ENCODE assay signal across 30 cellular contexts in the genomic region with DNA sequence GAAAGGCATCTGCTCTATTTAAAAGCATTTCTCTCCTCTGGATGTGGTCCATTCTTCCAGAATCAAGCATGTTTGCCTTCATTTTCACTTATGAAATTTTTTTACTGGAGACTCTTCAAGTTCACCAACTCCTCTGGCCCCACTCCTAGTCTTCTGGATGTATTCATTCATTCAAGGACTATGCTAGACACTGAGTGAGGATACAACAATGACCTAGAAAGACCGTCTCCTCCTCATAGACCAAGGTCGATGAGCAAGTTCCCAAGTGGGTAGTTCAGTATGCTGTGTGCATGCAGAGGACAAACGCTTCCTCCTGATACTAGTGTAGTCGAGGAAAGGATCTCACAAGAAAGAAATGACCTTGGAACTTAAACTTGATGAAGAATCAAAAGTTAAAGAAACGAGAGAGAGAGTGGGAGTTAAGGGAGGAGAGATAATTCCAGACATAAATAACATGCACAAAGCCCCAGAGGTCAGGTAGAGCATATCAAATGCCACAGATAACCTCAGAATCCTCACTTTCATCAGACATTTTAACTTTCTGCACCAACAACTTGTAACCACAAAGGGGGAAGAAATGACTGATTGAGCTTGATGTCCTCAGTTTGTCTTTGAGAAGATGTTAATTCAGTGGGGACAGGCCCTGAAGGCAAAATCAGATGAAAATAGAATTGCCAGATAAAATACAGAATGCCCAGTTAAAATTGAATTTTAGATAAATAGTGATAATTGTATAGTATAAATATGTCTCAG.
DNase-seq lines count a peak whose midpoint lies in the region; ATAC-seq, FAIRE-seq and TF ChIP-seq lines count a peak whose summit lies in the region.
"Had no signal": no experiment of that assay in that cellular context is flagged by ENCODE, and none has a peak within 500 bp of the region (broad histone marks: within the 10 kb centered on the region; RNA-seq: fewer than 3 reads in every experiment).

No MANE protein-coding gene starts in this region.

- H3K9me1 ChIP-seq in K562 (ENCODE audit: control insufficient read depth, insufficient read depth, low read length): no peaks in the 10 kb centered on the region

- FAIRE-seq in K562 (lab: Jason Lieb, UNC): no peak
- FAIRE-seq: colon, frontal cortex, TTC549 had no signal

- H3K36me3 Mint-ChIP-seq in activated naive CD4-positive, alpha-beta T cell treated with anti-CD3 and anti-CD28 coated beads, Interleukin-2, amount 10 ng/mL, durations not matched to agents 7 days and 5 days: no peaks in the 10 kb centered on the region
- H3K36me3 Mint-ChIP-seq: mesothelial cell of epicardium; natural killer cell treated with Interleukin-12 subunit alpha and Interleukin-12 subunit beta and Interleukin-15 and Interleukin-18, amount 100 ng/mL, for 72 hours; T-cell had no signal

- H3K4me1 Mint-ChIP-seq in activated naive CD4-positive, alpha-beta T cell treated with anti-CD3 and anti-CD28 coated beads, Interleukin-2, amount 10 ng/mL, durations not matched to agents 7 days and 5 days: no peaks in the 10 kb centered on the region
- H3K4me1 Mint-ChIP-seq: T-cell had no signal

- CTCF ChIA-PET in K562 (lab: Yijun Ruan, JAX; ENCODE audit: low intra/inter-chr PET ratio): no interaction called here
- CTCF ChIA-PET in activated naive CD4-positive, alpha-beta T cell treated with anti-CD3 and anti-CD28 coated beads, Interleukin-2, amount 10 ng/mL, durations not matched to agents 7 days and 5 days (lab: Charles Lee): no interaction called here

- H3K4me3 ChIP-seq in K562: no peak overlapping the region
- H3K4me3 ChIP-seq in rectal smooth muscle tissue (ENCODE audit: low read length): no peak overlapping the region
- H3K4me3 ChIP-seq: breast epithelium, HAP-1, hepatocyte, Peyer's patch, right lobe of liver, SJSA1 had no signal

- H3K27ac ChIP-seq in K562 (ENCODE audit: extremely low read depth, low read depth, low read length): no peak overlapping the region
- peak overlapping the region; percentile 60 for H3K27ac ChIP-seq in rectal smooth muscle tissue (ENCODE audit: low read depth, low read length)
- H3K27ac ChIP-seq: breast epithelium, C4-2B, hepatocyte, right lobe of liver, SJSA1 had no signal

- no TSS peak for BruUV-seq in K562 (replicated peaks; lab: Mats Ljungman, UMichigan)

- no peak overlapping the region for H3K9ac ChIP-seq in K562 (ENCODE audit: insufficient read depth in 1 of 2, low read depth in 2 of 2, low read length in 2 of 2)
- no peak overlapping the region for H3K9ac ChIP-seq in rectal smooth muscle tissue (ENCODE audit: low read length)

- ATAC-seq in Right ventricle myocardium superior (ENCODE audit: poor library complexity) (peak; percentile 8), Right ventricle myocardium inferior (no peak), K562 (no peak), HG03565 (IDR thresholded peaks at IDR 0.05; ENCODE audit: unreplicated experiment) (no peak), GM19023 (IDR thresholded peaks at IDR 0.05; ENCODE audit: unreplicated experiment) (no peak)
- ATAC-seq: left lobe of liver; natural killer cell treated with Interleukin-12 subunit alpha and Interleukin-12 subunit beta and Interleukin-15 and Interleukin-18, amount 100 ng/mL, for 72 hours; right lobe of liver; T-cell had no signal

- H3K27ac Mint-ChIP-seq in activated naive CD4-positive, alpha-beta T cell treated with anti-CD3 and anti-CD28 coated beads, Interleukin-2, amount 10 ng/mL, durations not matched to agents 7 days and 5 days: no peak overlapping the region
- H3K27ac Mint-ChIP-seq: mesothelial cell of epicardium; natural killer cell treated with Interleukin-12 subunit alpha and Interleukin-12 subunit beta and Interleukin-15 and Interleukin-18, amount 100 ng/mL, for 72 hours; T-cell had no signal

- 0 out of 2 replicates have a peak overlapping the region, but pooled peaks have one; percentile 52 for H2AFZ ChIP-seq in K562 (ENCODE audit: low read depth, low read length)
- H2AFZ ChIP-seq: hepatocyte had no signal

- peak overlapping the region; percentile 19; the same call in 1 of the 2 replicates for H3K4me2 ChIP-seq in K562 (ENCODE audit: insufficient read depth, low read length)
- H3K4me2 ChIP-seq: hepatocyte had no signal

- H3K27me3 Mint-ChIP-seq in activated naive CD4-positive, alpha-beta T cell treated with anti-CD3 and anti-CD28 coated beads, Interleukin-2, amount 10 ng/mL, durations not matched to agents 7 days and 5 days: peaks cover 13% of the 10 kb centered on the region

- DNase-seq in Right ventricle myocardium superior (no peak), Right ventricle myocardium inferior (ENCODE audit: missing footprints) (no peak), K562 (ENCODE audit: extremely low read depth in 1 of 4, low spot score in 3 of 4) (no peak)
- no peak for DNase-seq in activated naive CD4-positive, alpha-beta T cell treated with anti-CD3 and anti-CD28 coated beads, Interleukin-2, amount 10 ng/mL, durations not matched to agents 7 days and 5 days
- DNase-seq: activated CD4-positive, CD25-positive, alpha-beta regulatory T cell treated with anti-CD3 and anti-CD28 coated beads, Interleukin-2, amount 50 U/mL, for 72 hours; activated gamma-delta T cell; amniotic stem cell; effector memory CD4-positive, alpha-beta T cell; Kasumi-1; NCI-H1694 treated with DMSO at 0.1 percent for 48 hours; NCI-H2171 treated with DMSO at 0.1 percent for 48 hours; NCI-H526; Peyer's patch; right lobe of liver; stimulated activated CD4-positive, alpha-beta T cell treated with anti-CD3 and anti-CD28 coated beads, Interleukin-15, amount 100 ng/mL, for 24 hours; T-cell had no signal

- no peak for TF ChIP-seq CTCF in K562 (IDR thresholded peaks at IDR 0.05 in 2 of 3, conservative IDR thresholded peaks at IDR 0.05 in 1 of 3; ENCODE audit: insufficient read depth in 2 of 3, low read depth in 1 of 3, low read length in 3 of 3)

- 35% methylated on average over 5 of the region's 5 CpGs for WGBS in K562 (ENCODE audit: insufficient coverage, low coverage, missing lambda C conversion rate)

- no peak for TF ChIP-seq EP300 in K562 (IDR thresholded peaks at IDR 0.05; ENCODE audit: low read length)

- intact Hi-C loops in Right ventricle myocardium superior (cut with DNase I): no loop called here
- intact Hi-C loops in Right ventricle myocardium inferior (cut with DNase I): no loop called here
- intact Hi-C loops in K562 (cut with micrococcal nuclease): no loop called here

- H3K9me3 ChIP-seq in K562 (replicated peaks; ENCODE audit: control insufficient read depth, insufficient read depth, low read depth, low read length): no peaks in the 10 kb centered on the region
- H3K9me3 ChIP-seq: breast epithelium, HAP-1, Peyer's patch, right lobe of liver, SJSA1 had no signal

- POLR2A ChIA-PET in K562 (lab: Yijun Ruan, JAX): no interaction called here

- in situ Hi-C loops in K562 (cut with MboI): no loop called here

- no peak for TF ChIP-seq RAD21 in K562 (CRISPR knock-in tag; conservative IDR thresholded peaks at IDR 0.05 in 1 of 2, IDR thresholded peaks at IDR 0.05 in 1 of 2)

- no peak overlapping the region for H3K4me3 Mint-ChIP-seq in activated naive CD4-positive, alpha-beta T cell treated with anti-CD3 and anti-CD28 coated beads, Interleukin-2, amount 10 ng/mL, durations not matched to agents 7 days and 5 days
- H3K4me3 Mint-ChIP-seq: mesothelial cell of epicardium; natural killer cell treated with Interleukin-12 subunit alpha and Interleukin-12 subunit beta and Interleukin-15 and Interleukin-18, amount 100 ng/mL, for 72 hours; T-cell had no signal

- TF ChIP-seq POLR2A in K562 (conservative IDR thresholded peaks at IDR 0.05): no peak

- H3K4me1 ChIP-seq in K562 (replicated peaks in 1 of 2; ENCODE audit: control insufficient read depth in 2 of 2, insufficient read depth in 2 of 2, low read length in 2 of 2): peaks cover 4 to 10% of the 10 kb centered on the region in 2 experiments; a peak in 2 of 5 replicates
- H3K4me1 ChIP-seq in rectal smooth muscle tissue (ENCODE audit: control insufficient read depth, insufficient read depth, low read length): peaks cover 20% of the 10 kb centered on the region
- H3K4me1 ChIP-seq: breast epithelium, HAP-1, Peyer's patch, right lobe of liver, SJSA1 had no signal

- H3K79me2 ChIP-seq in K562 (ENCODE audit: control insufficient read depth, insufficient read depth, low read length): no peaks in the 10 kb centered on the region
- H3K79me2 ChIP-seq: hepatocyte had no signal

- no peaks in the 10 kb centered on the region for H3K9me3 Mint-ChIP-seq in activated naive CD4-positive, alpha-beta T cell treated with anti-CD3 and anti-CD28 coated beads, Interleukin-2, amount 10 ng/mL, durations not matched to agents 7 days and 5 days
- H3K9me3 Mint-ChIP-seq: natural killer cell treated with Interleukin-12 subunit alpha and Interleukin-12 subunit beta and Interleukin-15 and Interleukin-18, amount 100 ng/mL, for 72 hours had no signal

- H3K27me3 ChIP-seq in K562 (ENCODE audit: control insufficient read depth in 2 of 2, insufficient read depth in 2 of 2, low read length in 2 of 2) (no peaks in the 10 kb centered on the region), rectal smooth muscle tissue (ENCODE audit: control insufficient read depth, insufficient read depth, low read length) (no peaks in the 10 kb centered on the region)
- H3K27me3 ChIP-seq: breast epithelium, hepatocyte, Peyer's patch, right lobe of liver, SJSA1 had no signal

- H4K20me1 ChIP-seq in K562 (replicated peaks; ENCODE audit: control insufficient read depth, insufficient read depth, low read length): no peaks in the 10 kb centered on the region

- H3K36me3 ChIP-seq in K562 (ENCODE audit: control insufficient read depth, insufficient read depth, low read length) (no peaks in the 10 kb centered on the region), rectal smooth muscle tissue (ENCODE audit: control insufficient read depth, insufficient read depth, low read length) (no peaks in the 10 kb centered on the region)
- H3K36me3 ChIP-seq: breast epithelium, HAP-1, Peyer's patch, right lobe of liver, SJSA1 had no signal

TF ChIP-seq in K562, 482 proteins besides CTCF, POLR2A, EP300 and RAD21 (continues in another document):
- TF ChIP-seq, protein P1, sequence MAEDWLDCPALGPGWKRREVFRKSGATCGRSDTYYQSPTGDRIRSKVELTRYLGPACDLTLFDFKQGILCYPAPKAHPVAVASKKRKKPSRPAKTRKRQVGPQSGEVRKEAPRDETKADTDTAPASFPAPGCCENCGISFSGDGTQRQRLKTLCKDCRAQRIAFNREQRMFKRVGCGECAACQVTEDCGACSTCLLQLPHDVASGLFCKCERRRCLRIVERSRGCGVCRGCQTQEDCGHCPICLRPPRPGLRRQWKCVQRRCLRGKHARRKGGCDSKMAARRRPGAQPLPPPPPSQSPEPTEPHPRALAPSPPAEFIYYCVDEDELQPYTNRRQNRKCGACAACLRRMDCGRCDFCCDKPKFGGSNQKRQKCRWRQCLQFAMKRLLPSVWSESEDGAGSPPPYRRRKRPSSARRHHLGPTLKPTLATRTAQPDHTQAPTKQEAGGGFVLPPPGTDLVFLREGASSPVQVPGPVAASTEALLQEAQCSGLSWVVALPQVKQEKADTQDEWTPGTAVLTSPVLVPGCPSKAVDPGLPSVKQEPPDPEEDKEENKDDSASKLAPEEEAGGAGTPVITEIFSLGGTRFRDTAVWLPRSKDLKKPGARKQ (CRISPR knock-in tag; IDR thresholded peaks at IDR 0.05): no peak
